Comparison of ENCODE assay signal across 1 cellular context in the genomic region with DNA sequence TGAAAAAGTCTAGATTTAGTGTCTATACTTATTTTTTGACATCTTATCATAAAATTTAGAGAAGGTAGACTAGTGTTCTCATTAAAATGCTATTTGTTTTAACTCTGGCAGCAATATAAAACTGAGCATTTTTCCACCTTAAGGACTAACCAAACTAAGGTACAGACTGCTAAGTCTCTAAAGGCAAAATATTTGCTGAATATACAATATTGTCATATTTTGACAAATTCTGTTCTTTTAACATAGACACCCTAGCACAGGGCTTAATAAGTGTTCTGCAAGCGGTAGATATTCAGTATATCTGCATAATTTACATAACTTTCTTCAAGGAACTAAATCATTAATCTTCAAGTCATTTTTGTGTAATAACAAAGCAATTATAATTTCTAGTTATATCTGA.
TF ChIP-seq lines count a peak whose summit lies in the region.

No MANE protein-coding gene starts in this region.

TF ChIP-seq in HepG2, 621 proteins besides CTCF, POLR2A, EP300 and RAD21 (continued from another document):
- peak; percentile 50 to 70 for TF ChIP-seq MAFK (conservative IDR thresholded peaks at IDR 0.05 in 1 of 2, IDR thresholded peaks at IDR 0.05 in 1 of 2; ENCODE audit: low read length in 2 of 2)
